Comparison of ENCODE assay signal across 24 cellular contexts in genomic region chr4:88786011-88786410, GRCh38.
DNase-seq lines count a peak whose midpoint lies in the region; ATAC-seq, FAIRE-seq and TF ChIP-seq lines count a peak whose summit lies in the region.
"Had no signal": no experiment of that assay in that cellular context is flagged by ENCODE, and none has a peak within 500 bp of the region (broad histone marks: within the 10 kb centered on the region; RNA-seq: fewer than 3 reads in every experiment).

No MANE protein-coding gene starts in this region.

- DNase-seq in K562 (ENCODE audit: extremely low read depth in 1 of 4, low spot score in 3 of 4) (no peak), middle frontal gyrus (ENCODE audit: extremely low spot score, low spot score) (peak; percentile 40), posterior cingulate gyrus (peak in 7 of 10 donors; percentile 23 to 89 (median 59)), NCI-H226 (no peak), NCI-H345 (lab: John Stamatoyannopoulos, UW) (no peak), left ventricle myocardium inferior (no peak)
- no peak for DNase-seq in activated T-cell treated with anti-CD3 and anti-CD28 coated beads, Interleukin-2, amount 50 U/mL, for 48 hours
- DNase-seq: 8988T; ACHN; BE2C; C1 segment of cervical spinal cord; CD4-positive, alpha-beta memory T cell; CD4-positive, CD25-positive, alpha-beta regulatory T cell; CD8-positive, alpha-beta memory T cell; COR-L47; DMS 273 treated with DMSO at 0.1 percent for 48 hours; DMS153; DMS53; DMS79; DND-41; EL; GDM1 had no signal

- H3K9me1 ChIP-seq in K562 (ENCODE audit: control insufficient read depth, insufficient read depth, low read length) = no peaks in the 10 kb centered on the region

- TF ChIP-seq CTCF in K562 (IDR thresholded peaks at IDR 0.05 in 2 of 3, conservative IDR thresholded peaks at IDR 0.05 in 1 of 3; ENCODE audit: insufficient read depth in 2 of 3, low read depth in 1 of 3, low read length in 3 of 3) (no peak), left ventricle myocardium inferior (IDR thresholded peaks at IDR 0.05; ENCODE audit: borderline replicate concordance) (no peak)

- BruUV-seq in K562 (replicated peaks; lab: Mats Ljungman, UMichigan) = no TSS peak

- no peaks in the 10 kb centered on the region for H3K27me3 ChIP-seq in K562 (ENCODE audit: control insufficient read depth in 2 of 2, insufficient read depth in 2 of 2, low read length in 2 of 2)
- no peaks in the 10 kb centered on the region for H3K27me3 ChIP-seq in left ventricle myocardium inferior (ENCODE audit: low read depth)
- H3K27me3 ChIP-seq: BE2C, BLaER1 had no signal

- H4K20me1 ChIP-seq in K562 (replicated peaks; ENCODE audit: control insufficient read depth, insufficient read depth, low read length) = no peaks in the 10 kb centered on the region
- H4K20me1 ChIP-seq: BLaER1 had no signal

- H3K9me3 ChIP-seq in K562 (replicated peaks; ENCODE audit: control insufficient read depth, insufficient read depth, low read depth, low read length) (no peaks in the 10 kb centered on the region), left ventricle myocardium inferior (replicated peaks) (no peaks in the 10 kb centered on the region)
- H3K9me3 ChIP-seq: BE2C, BLaER1 had no signal

- H3K4me3 ChIP-seq in K562 = no peak overlapping the region
- no peak overlapping the region for H3K4me3 ChIP-seq in left ventricle myocardium inferior
- H3K4me3 ChIP-seq: BLaER1, GM12878 had no signal

- FAIRE-seq in K562 (lab: Jason Lieb, UNC) = peak; percentile 11
- FAIRE-seq: GM12878 had no signal

- no peaks in the 10 kb centered on the region for H3K4me1 ChIP-seq in K562 (replicated peaks in 1 of 2; ENCODE audit: control insufficient read depth in 2 of 2, insufficient read depth in 2 of 2, low read length in 2 of 2)
- no peaks in the 10 kb centered on the region for H3K4me1 ChIP-seq in left ventricle myocardium inferior
- H3K4me1 ChIP-seq: BE2C, BLaER1 had no signal

- TF ChIP-seq EP300 in K562 (IDR thresholded peaks at IDR 0.05; ENCODE audit: low read length) = no peak

- H3K27ac ChIP-seq in K562 (ENCODE audit: extremely low read depth, low read depth, low read length) (no peak overlapping the region), left ventricle myocardium inferior (replicated peaks) (no peak overlapping the region)
- H3K27ac ChIP-seq: BLaER1 had no signal

- in situ Hi-C loops in K562 (cut with MboI) = no loop called here

- no peak overlapping the region for H3K4me2 ChIP-seq in K562 (ENCODE audit: insufficient read depth, low read length)
- H3K4me2 ChIP-seq: BLaER1 had no signal

- CTCF ChIA-PET in K562 (lab: Yijun Ruan, JAX; ENCODE audit: low intra/inter-chr PET ratio) = no interaction called here

- POLR2A ChIA-PET in K562 (lab: Yijun Ruan, JAX) = no interaction called here

- no peak for ATAC-seq in K562
- ATAC-seq: GM12878 had no signal

- intact Hi-C loops in K562 (cut with micrococcal nuclease) = no loop called here
- intact Hi-C loops in posterior cingulate gyrus (cut with DNase I) = no loop called here
- intact Hi-C loops in left ventricle myocardium inferior (cut with micrococcal nuclease) = no loop called here

- no peak for TF ChIP-seq POLR2A in K562 (conservative IDR thresholded peaks at IDR 0.05)

- no peak overlapping the region for H2AFZ ChIP-seq in K562 (ENCODE audit: low read depth, low read length)

- H3K36me3 ChIP-seq in K562 (ENCODE audit: control insufficient read depth, insufficient read depth, low read length) (peaks cover 27% of the 10 kb centered on the region; the same call in 2 of the 3 replicates), left ventricle myocardium inferior (peaks cover 74% of the 10 kb centered on the region)
- H3K36me3 ChIP-seq: BLaER1 had no signal

- no peak overlapping the region for H3K9ac ChIP-seq in K562 (ENCODE audit: insufficient read depth in 1 of 2, low read depth in 2 of 2, low read length in 2 of 2)
- H3K9ac ChIP-seq: BLaER1 had no signal

- no peak for TF ChIP-seq RAD21 in K562 (CRISPR knock-in tag; conservative IDR thresholded peaks at IDR 0.05 in 1 of 2, IDR thresholded peaks at IDR 0.05 in 1 of 2)

- 47% methylated on average over 1 of the region's 1 CpG for WGBS in K562 (ENCODE audit: insufficient coverage, low coverage, missing lambda C conversion rate)

- no peaks in the 10 kb centered on the region for H3K79me2 ChIP-seq in K562 (ENCODE audit: control insufficient read depth, insufficient read depth, low read length)

TF ChIP-seq in K562, 482 proteins besides CTCF, POLR2A, EP300 and RAD21:
- TF ChIP-seq YBX1 (IDR thresholded peaks at IDR 0.05) (no peak), PHTF2 (CRISPR knock-in tag; IDR thresholded peaks at IDR 0.05) (no peak), ZNF444 (CRISPR knock-in tag; IDR thresholded peaks at IDR 0.05) (no peak)
- TF ChIP-seq, protein P1, sequence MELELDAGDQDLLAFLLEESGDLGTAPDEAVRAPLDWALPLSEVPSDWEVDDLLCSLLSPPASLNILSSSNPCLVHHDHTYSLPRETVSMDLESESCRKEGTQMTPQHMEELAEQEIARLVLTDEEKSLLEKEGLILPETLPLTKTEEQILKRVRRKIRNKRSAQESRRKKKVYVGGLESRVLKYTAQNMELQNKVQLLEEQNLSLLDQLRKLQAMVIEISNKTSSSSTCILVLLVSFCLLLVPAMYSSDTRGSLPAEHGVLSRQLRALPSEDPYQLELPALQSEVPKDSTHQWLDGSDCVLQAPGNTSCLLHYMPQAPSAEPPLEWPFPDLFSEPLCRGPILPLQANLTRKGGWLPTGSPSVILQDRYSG (tag; conservative IDR thresholded peaks at IDR 0.05; ENCODE audit: low read depth) = no peak

Comparison
In these comparisons a context has a peak if more than half of its experiments do, and no peak if none do; other contexts are left out.
1. DNase-seq: peak in middle frontal gyrus (single experiment) and posterior cingulate gyrus (7 of 10); none in K562 (0 of 4), NCI-H226 (single experiment), NCI-H345 (single experiment), left ventricle myocardium inferior (single experiment) and activated T-cell treated with anti-CD3 and anti-CD28 coated beads, Interleukin-2, amount 50 U/mL, for 48 hours (0 of 2).